ENCODE assay signal across 12 cellular contexts in genomic region chr1:24119859-24120756, GRCh38. TPM values are rescaled to one million over a fixed set of nuclear protein-coding genes. Genes with fewer than 3 reads are reported as not detected.
DNase-seq lines count a peak whose midpoint lies in the region; ATAC-seq, FAIRE-seq and TF ChIP-seq lines count a peak whose summit lies in the region.
"Had no signal": no experiment of that assay in that cellular context is flagged by ENCODE, and none has a peak within 500 bp of the region (broad histone marks: within the 10 kb centered on the region; RNA-seq: fewer than 3 reads in every experiment).

No MANE protein-coding gene starts in this region.

- H3K27me3 ChIP-seq in esophagus (ENCODE audit: control insufficient read depth in 1 of 2, insufficient read depth in 2 of 2, low read length in 2 of 2) (no peaks in the 10 kb centered on the region), lung (ENCODE audit: control insufficient read depth, insufficient read depth) (no peaks in the 10 kb centered on the region), transverse colon (no peaks in the 10 kb centered on the region)

- 33 to 36% methylated on average over 17 of the region's 17 CpGs for WGBS in esophagus, 2 donors
- WGBS in lung, 2 donors, result 46 to 69% methylated on average over 17 of the region's 17 CpGs
- WGBS in transverse colon (ENCODE audit: low coverage in 1 of 2), 2 donors, result 14 to 51% methylated on average over 2 to 17 of the region's 17 CpGs

- no peak for FAIRE-seq in GM12892 (lab: Jason Lieb, UNC)
- FAIRE-seq: G401.6 had no signal

- no peaks in the 10 kb centered on the region for H3K4me1 Mint-ChIP-seq in T-cell

- intact Hi-C loops in transverse colon (cut with DNase I; ENCODE audit: low total_unique reads), result no loop called here

- no peaks in the 10 kb centered on the region for H3K9me3 Mint-ChIP-seq in T-cell
- H3K9me3 Mint-ChIP-seq: nephron progenitor cell had no signal

- H3K27me3 Mint-ChIP-seq in T-cell, result peaks cover 15 to 26% of the 10 kb centered on the region in 2 donors

- H3K4me3 ChIP-seq in esophagus (ENCODE audit: low read depth in 1 of 2, low read length in 2 of 2), result no peak overlapping the region
- H3K4me3 ChIP-seq in lung, result no peak overlapping the region
- H3K4me3 ChIP-seq in transverse colon, result no peak overlapping the region

- no peak for TF ChIP-seq CTCF in RWPE1 (conservative IDR thresholded peaks at IDR 0.05; ENCODE audit: low read depth)
- TF ChIP-seq CTCF in lung (IDR thresholded peaks at IDR 0.05; ENCODE audit: control extremely low read depth, extremely low read depth), result no peak
- no peak for TF ChIP-seq CTCF in transverse colon (IDR thresholded peaks at IDR 0.05)

- no peak overlapping the region for H3K4me3 Mint-ChIP-seq in T-cell
- H3K4me3 Mint-ChIP-seq: nephron progenitor cell had no signal

- H3K27ac Mint-ChIP-seq in T-cell, result no peak overlapping the region
- H3K27ac Mint-ChIP-seq: nephron progenitor cell had no signal

- peak; percentile 53 for ATAC-seq in lung (ENCODE audit: insufficient read depth, low FRiP score)
- ATAC-seq in T-cell (replicated peaks in 1 of 4), result no peak

- in situ Hi-C loops in transverse colon (cut with MboI; ENCODE audit: low pct_ligation_motif_present in 1 of 4, low pct_unique_long_range_greater_than_20kb in 1 of 4, low sequenced_read_pairs in 3 of 4), result no loop called here

- H3K4me1 ChIP-seq in esophagus (ENCODE audit: control insufficient read depth in 2 of 2, insufficient read depth in 2 of 2, low read length in 1 of 2), result peaks cover 0 to 23% of the 10 kb centered on the region in 2 donors
- H3K4me1 ChIP-seq in lung (ENCODE audit: control insufficient read depth in 2 of 2, insufficient read depth in 2 of 2, low read length in 2 of 2), result peaks cover 0 to 6% of the 10 kb centered on the region in 2 donors
- peaks cover 16 to 39% (median 35%) of the 10 kb centered on the region in 4 donors for H3K4me1 ChIP-seq in transverse colon

- H3K9me3 ChIP-seq in esophagus (ENCODE audit: control insufficient read depth in 2 of 2, insufficient read depth in 1 of 2, low read depth in 1 of 2, low read length in 1 of 2) (no peaks in the 10 kb centered on the region), lung (ENCODE audit: control insufficient read depth in 2 of 2, insufficient read depth in 1 of 2, low read length in 1 of 2) (no peaks in the 10 kb centered on the region), transverse colon (no peaks in the 10 kb centered on the region)

- CTCF ChIA-PET in RWPE1 (lab: Yijun Ruan, JAX), result no interaction called here
- CTCF ChIA-PET in T-cell (lab: Charles Lee), result no interaction called here

- H3K36me3 Mint-ChIP-seq in T-cell, result no peaks in the 10 kb centered on the region

- H3K36me3 ChIP-seq in esophagus (ENCODE audit: control insufficient read depth in 2 of 2, insufficient read depth in 2 of 2, low read length in 1 of 2) (peaks cover 4 to 11% of the 10 kb centered on the region in 2 donors), lung (ENCODE audit: control insufficient read depth in 2 of 2, insufficient read depth in 2 of 2, low read length in 2 of 2) (no peaks in the 10 kb centered on the region), transverse colon (no peaks in the 10 kb centered on the region)

- no peak for TF ChIP-seq POLR2A in transverse colon (IDR thresholded peaks at IDR 0.05)
- no peak for TF ChIP-seq POLR2A in GM12892 (IDR thresholded peaks at IDR 0.05; ENCODE audit: low read depth, low read length)

- no peak for TF ChIP-seq EP300 in transverse colon (IDR thresholded peaks at IDR 0.05; ENCODE audit: low read depth)

- peak; percentile 64 for DNase-seq in RWPE1 (ENCODE audit: low spot score)
- peak; percentile 48 for DNase-seq in lung (ENCODE audit: low spot score)
- DNase-seq in transverse colon, result peak; percentile 65
- DNase-seq in T-cell, result no peak
- DNase-seq in GF-D8 (lab: John Stamatoyannopoulos, UW), result no peak
- no peak for DNase-seq in GM12892 (ENCODE audit: insufficient read length)
- DNase-seq: activated CD8-positive, alpha-beta memory T cell treated with anti-CD3 and anti-CD28 coated beads for 24 hours; foreskin fibroblast; NCI-H2171 treated with DMSO at 0.1 percent for 48 hours; nephron progenitor cell had no signal

- H3K27ac ChIP-seq in RWPE1, result peak overlapping the region; percentile 98
- H3K27ac ChIP-seq in esophagus (ENCODE audit: low read depth in 2 of 2, low read length in 1 of 2), result peak overlapping the region; percentile 92 to 97
- H3K27ac ChIP-seq in lung (ENCODE audit: low read depth in 1 of 2, low read length in 1 of 2), result peak overlapping the region; percentile 17 to 71
- H3K27ac ChIP-seq in transverse colon, result peak overlapping the region; percentile 74 to 80 (median 76)

- POLR2A ChIA-PET in RWPE1 (lab: Yijun Ruan, JAX; ENCODE audit: low non-redundant PET), result no interaction called here
- POLR2A ChIA-PET in T-cell (lab: Charles Lee), result no interaction called here

RNA-seq across cellular contexts. Expression of gene MYOM3, which starts 8.2 kb away (rescaled TPM):
- polyA plus RNA-seq in esophagus (under 1 TPM; 0.27 to 0.37 TPM), lung (under 1 TPM; 0.09 to 0.10 TPM)
- total RNA-seq in lung (under 1 TPM; 0.11 to 0.55 TPM), transverse colon (1 to 10 TPM in 3 of 4 donors, under 1 TPM in 1; 0.60 to 7.5 (median 3.0) TPM), T-cell (not detected)
- not detected for polyA plus RNA-seq in GM12892 (2012; ENCODE audit: missing spikeins)

RNA-seq across cellular contexts. Expression of gene IL22RA1, which starts 22.8 kb away (rescaled TPM):
- polyA plus RNA-seq in esophagus (10 to 100 TPM; 10.3 to 11.7 TPM), lung (under 1 TPM; 0.09 to 0.30 TPM)
- total RNA-seq in lung (1 to 10 TPM in 1 of 2 donors, under 1 TPM in 1; 0.17 to 1.0 TPM), transverse colon (10 to 100 TPM in 3 of 4 donors, 1 to 10 TPM in 1; 4.4 to 29.2 (median 27.3) TPM), T-cell (under 1 TPM in 2 of 5 donors, not detected in 3; 0.13 to 0.15 TPM)
- polyA plus RNA-seq in GM12892 (2012; ENCODE audit: missing spikeins), result not detected

Comparison
In these comparisons a context has a peak if more than half of its experiments do, and no peak if none do; other contexts are left out.
1. DNase-seq: peak in RWPE1 (single experiment), lung (single experiment) and transverse colon (single experiment); none in T-cell (0 of 34), GF-D8 (single experiment) and GM12892 (single experiment).
2. H3K27ac ChIP-seq: peak in every context shown above with its lines; median percentile 98 in RWPE1; 94 in esophagus; 76 in transverse colon; 44 in lung.